ENCODE assay signal across 8 cellular contexts in the genomic region with DNA sequence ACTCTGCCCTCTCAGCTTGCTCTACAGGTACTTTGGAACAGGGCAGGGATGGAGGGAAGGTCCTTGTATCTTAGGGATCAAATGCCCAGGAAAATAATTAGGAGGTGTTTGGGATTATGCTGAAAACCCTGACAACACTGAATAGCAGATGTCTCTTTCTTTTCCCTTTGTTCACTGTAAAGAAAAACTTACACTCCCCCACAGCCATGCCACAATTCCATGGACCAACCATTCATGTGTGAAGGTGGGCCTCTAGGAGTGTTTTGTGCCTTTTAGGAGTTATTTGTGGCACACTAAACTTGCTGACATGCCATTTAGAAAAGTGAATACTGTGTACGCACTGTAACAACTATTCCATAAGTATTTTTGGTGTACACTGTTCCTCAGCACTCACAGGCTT.
DNase-seq lines count a peak whose midpoint lies in the region; ATAC-seq and TF ChIP-seq lines count a peak whose summit lies in the region.
"Had no signal": no experiment of that assay in that cellular context is flagged by ENCODE, and none has a peak within 500 bp of the region (broad histone marks: within the 10 kb centered on the region; RNA-seq: fewer than 3 reads in every experiment).

No MANE protein-coding gene starts in this region.

- H3K4me3 ChIP-seq in HUES64 (ENCODE audit: low read length) (peak overlapping the region; percentile 82), neural cell (ENCODE audit: low read length) (peak overlapping the region; percentile 78)

- WGBS in HUES64: 100% methylated on average over 1 of the region's 1 CpG

- no peaks in the 10 kb centered on the region for H3K9me3 Mint-ChIP-seq in Calu3 (ENCODE audit: low read depth, unreplicated experiment)
- no peaks in the 10 kb centered on the region for H3K9me3 Mint-ChIP-seq in central memory CD8-positive, alpha-beta T cell

- no peak for DNase-seq in Calu3
- no peak for DNase-seq in central memory CD8-positive, alpha-beta T cell (ENCODE audit: low spot score in 2 of 2)
- no peak for DNase-seq in foreskin keratinocyte
- DNase-seq: activated T-cell treated with anti-CD3 and anti-CD28 coated beads for 4 hours had no signal

- intact Hi-C loops in Calu3 (cut with micrococcal nuclease; ENCODE audit: unreplicated experiment): loop anchor here (2.0 to 5.0 kb wide), 2 partner anchors 98 to 149 kb away; no protein-coding TSS in a partner anchor

- H3K27ac Mint-ChIP-seq in Calu3 (ENCODE audit: unreplicated experiment): peak overlapping the region; percentile 72
- H3K27ac Mint-ChIP-seq in central memory CD8-positive, alpha-beta T cell (ENCODE audit: low read depth): no peak overlapping the region

- no peaks in the 10 kb centered on the region for H4K20me1 ChIP-seq in neural cell (ENCODE audit: insufficient read depth)

- peak overlapping the region; percentile 83 for H3K4me2 ChIP-seq in neural cell (ENCODE audit: low read length)

- H3K9me2 ChIP-seq in neural cell (ENCODE audit: insufficient read depth, low read length): no peaks in the 10 kb centered on the region

- peaks cover 19% of the 10 kb centered on the region for H3K36me3 Mint-ChIP-seq in Calu3 (ENCODE audit: insufficient read depth, unreplicated experiment)
- peaks cover 2% of the 10 kb centered on the region for H3K36me3 Mint-ChIP-seq in central memory CD8-positive, alpha-beta T cell (ENCODE audit: insufficient read depth)

- peak overlapping the region; percentile 92 for H3K4me3 Mint-ChIP-seq in Calu3 (ENCODE audit: low read depth, unreplicated experiment)
- peak overlapping the region; percentile 18 for H3K4me3 Mint-ChIP-seq in central memory CD8-positive, alpha-beta T cell

- no TSS peak for BruUV-seq in Calu3 (replicated peaks; lab: Mats Ljungman, UMichigan)

- no peaks in the 10 kb centered on the region for H3K27me3 Mint-ChIP-seq in Calu3 (ENCODE audit: unreplicated experiment)
- H3K27me3 Mint-ChIP-seq in central memory CD8-positive, alpha-beta T cell: peaks cover 80% of the 10 kb centered on the region

- H3K9me3 ChIP-seq in HUES64 (ENCODE audit: insufficient read depth, low read depth, low read length) (no peaks in the 10 kb centered on the region), neural cell (ENCODE audit: low read length) (no peaks in the 10 kb centered on the region)

- H3K36me3 ChIP-seq in HUES64 (ENCODE audit: insufficient read depth, low read length) (no peaks in the 10 kb centered on the region), neural cell (ENCODE audit: insufficient read depth, low read length) (peaks cover 7% of the 10 kb centered on the region)

- H2AFZ ChIP-seq in neural cell (ENCODE audit: low read depth, low read length): no peak overlapping the region

- peaks cover 18% of the 10 kb centered on the region for H3K79me2 ChIP-seq in neural cell (replicated peaks; ENCODE audit: insufficient read depth, low read length)

- no peaks in the 10 kb centered on the region; the same call in 1 of the 2 replicates for H3K27me3 ChIP-seq in HUES64 (ENCODE audit: insufficient read depth, low read length)
- H3K27me3 ChIP-seq in neural cell (ENCODE audit: insufficient read depth, low read depth, low read length): no peaks in the 10 kb centered on the region
- H3K27me3 ChIP-seq in foreskin keratinocyte: peaks cover 12% of the 10 kb centered on the region

- H3K27ac ChIP-seq in HUES64 (ENCODE audit: low read depth, low read length) (no peak overlapping the region), neural cell (ENCODE audit: low read length) (peak overlapping the region; percentile 97), foreskin keratinocyte (no peak overlapping the region)

- CTCF ChIA-PET in Calu3 (lab: Charles Lee): interaction anchor here (1.0 to 2.7 kb wide), 3 partner anchors 22 to 265 kb away, joined by 3 to 12 read pairs (median 11); no protein-coding TSS in a partner anchor

- TF ChIP-seq CTCF in Calu3 (IDR thresholded peaks at IDR 0.05; ENCODE audit: unreplicated experiment): no peak
- TF ChIP-seq CTCF in neural cell (IDR thresholded peaks at IDR 0.05; ENCODE audit: poor library complexity, severe bottlenecking): no peak
- no peak for TF ChIP-seq CTCF in foreskin keratinocyte (conservative IDR thresholded peaks at IDR 0.05)

- H3K4me1 Mint-ChIP-seq in Calu3 (ENCODE audit: low read depth, unreplicated experiment): peaks cover 38% of the 10 kb centered on the region
- H3K4me1 Mint-ChIP-seq in central memory CD8-positive, alpha-beta T cell: peaks cover 13% of the 10 kb centered on the region

- no peaks in the 10 kb centered on the region for H3F3A ChIP-seq in neural cell (ENCODE audit: insufficient read depth, low read length, poor library complexity, severe bottlenecking)

- peaks cover 25% of the 10 kb centered on the region for H3K4me1 ChIP-seq in HUES64 (ENCODE audit: insufficient read depth, low read length)
- no peaks in the 10 kb centered on the region for H3K4me1 ChIP-seq in foreskin keratinocyte

- no peak for TF ChIP-seq RAD21 in neural cell (conservative IDR thresholded peaks at IDR 0.05)

- ATAC-seq in central memory CD8-positive, alpha-beta T cell (replicated peaks; ENCODE audit: extremely low read depth, poor library complexity, severe bottlenecking): no peak
- no peak for ATAC-seq in foreskin keratinocyte
- no peak for ATAC-seq in GM21447 (IDR thresholded peaks at IDR 0.05; ENCODE audit: unreplicated experiment)
- ATAC-seq in GM21515 (IDR thresholded peaks at IDR 0.05; ENCODE audit: unreplicated experiment): no peak

- H3K9ac ChIP-seq in HUES64 (ENCODE audit: low read depth, low read length): no peak overlapping the region
- H3K9ac ChIP-seq in neural cell (ENCODE audit: low read length): peak overlapping the region; percentile 96

- TF ChIP-seq EP300 in neural cell (conservative IDR thresholded peaks at IDR 0.05; ENCODE audit: poor library complexity, severe bottlenecking): no peak

TF ChIP-seq in neural cell, 6 proteins besides CTCF, POLR2A, EP300 and RAD21:
- TF ChIP-seq EZH2 (IDR thresholded peaks at IDR 0.05; ENCODE audit: borderline replicate concordance, insufficient read depth, low read length, poor library complexity, severe bottlenecking) (no peak), POLR2AphosphoS5 (IDR thresholded peaks at IDR 0.05) (no peak), MXI1 (conservative IDR thresholded peaks at IDR 0.05; ENCODE audit: poor library complexity, severe bottlenecking) (no peak), REST (IDR thresholded peaks at IDR 0.05; ENCODE audit: borderline replicate concordance) (no peak), SMC3 (conservative IDR thresholded peaks at IDR 0.05; ENCODE audit: poor library complexity) (no peak), TAF1 (IDR thresholded peaks at IDR 0.05; ENCODE audit: low read depth) (no peak)
